ENCODE assay signal across 17 cellular contexts in the genomic region with DNA sequence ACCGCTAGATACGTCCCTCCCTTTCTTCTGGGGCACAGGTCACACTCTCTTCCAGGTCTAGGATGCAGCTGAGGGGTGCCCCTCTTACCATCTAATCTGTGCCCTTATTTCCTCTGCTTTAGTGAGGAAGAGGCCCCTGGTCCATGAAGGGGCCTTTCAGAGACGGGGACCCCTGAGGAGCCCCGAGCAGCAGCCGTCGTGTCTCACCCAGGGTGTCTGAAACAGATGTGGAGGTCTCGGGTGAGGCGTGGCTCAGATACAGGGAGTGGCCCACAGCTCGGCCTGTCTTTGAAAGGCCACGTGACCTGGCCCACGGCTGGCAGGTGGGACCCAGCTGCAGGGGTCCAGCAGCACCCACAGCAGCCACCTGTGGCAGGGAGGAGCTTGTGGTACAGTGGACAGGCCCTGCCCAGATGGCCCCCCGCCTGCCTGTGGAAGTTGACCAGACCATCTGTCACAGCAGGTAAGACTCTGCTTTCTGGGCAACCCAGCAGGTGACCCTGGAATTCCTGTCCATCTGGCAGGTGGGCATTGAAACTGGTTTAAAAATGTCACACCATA. TPM values are rescaled to one million over a fixed set of nuclear protein-coding genes. Genes with fewer than 3 reads are reported as not detected.
"Had no signal": no experiment of that assay in that cellular context is flagged by ENCODE, and none has a peak within 500 bp of the region (broad histone marks: within the 10 kb centered on the region; RNA-seq: fewer than 3 reads in every experiment).

No MANE protein-coding gene starts in this region.

- H3K4me1 ChIP-seq: body of pancreas, transverse colon had no signal

- H3K27ac ChIP-seq: body of pancreas, transverse colon had no signal

- H3K27ac Mint-ChIP-seq: activated CD4-positive, alpha-beta T cell treated with anti-CD3 and anti-CD28 coated beads for 36 hours; activated CD8-positive, alpha-beta T cell treated with anti-CD3 and anti-CD28 coated beads for 36 hours; dendritic cell treated with granulocyte-macrophage colony-stimulating factor and Interleukin-4, amounts not matched to agents 40 ng/mL and 50 ng/mL, for 4 days; naive thymus-derived CD4-positive, alpha-beta T cell had no signal

- H3K4me3 Mint-ChIP-seq: activated CD4-positive, alpha-beta T cell treated with anti-CD3 and anti-CD28 coated beads for 36 hours; activated CD8-positive, alpha-beta T cell treated with anti-CD3 and anti-CD28 coated beads for 36 hours; central memory CD8-positive, alpha-beta T cell; dendritic cell treated with granulocyte-macrophage colony-stimulating factor and Interleukin-4, amounts not matched to agents 40 ng/mL and 50 ng/mL, for 4 days; naive thymus-derived CD4-positive, alpha-beta T cell had no signal

- DNase-seq: activated CD4-positive, alpha-beta T cell treated with anti-CD3 and anti-CD28 coated beads for 36 hours; activated CD8-positive, alpha-beta memory T cell treated with anti-CD3 and anti-CD28 coated beads, Interleukin-2, amount 50 U/mL, for 4 hours; activated CD8-positive, alpha-beta T cell treated with anti-CD3 and anti-CD28 coated beads for 36 hours; activated naive CD4-positive, alpha-beta T cell treated with Interleukin-2 at 50 U/mL for 16 hours; body of pancreas; hippocampal formation; mammary epithelial cell; naive thymus-derived CD4-positive, alpha-beta T cell; nucleus accumbens; transverse colon had no signal

- H3K9me3 Mint-ChIP-seq: activated CD8-positive, alpha-beta T cell treated with anti-CD3 and anti-CD28 coated beads for 36 hours; central memory CD8-positive, alpha-beta T cell; dendritic cell treated with granulocyte-macrophage colony-stimulating factor and Interleukin-4, amounts not matched to agents 40 ng/mL and 50 ng/mL, for 4 days; naive thymus-derived CD4-positive, alpha-beta T cell had no signal

- H3K27me3 ChIP-seq: body of pancreas, transverse colon had no signal

- H3K9me3 ChIP-seq: body of pancreas, transverse colon had no signal

- H3K4me1 Mint-ChIP-seq: activated CD4-positive, alpha-beta T cell treated with anti-CD3 and anti-CD28 coated beads for 36 hours; central memory CD8-positive, alpha-beta T cell; naive thymus-derived CD4-positive, alpha-beta T cell had no signal

- H3K36me3 Mint-ChIP-seq: naive thymus-derived CD4-positive, alpha-beta T cell had no signal

- H3K4me3 ChIP-seq: body of pancreas, transverse colon had no signal

- H3K36me3 ChIP-seq: transverse colon had no signal

- ATAC-seq: activated CD4-positive, alpha-beta T cell treated with anti-CD3 and anti-CD28 coated beads for 36 hours; activated CD8-positive, alpha-beta T cell treated with anti-CD3 and anti-CD28 coated beads for 36 hours; body of pancreas; naive thymus-derived CD4-positive, alpha-beta T cell had no signal

RNA-seq across cellular contexts. Expression of a gene that starts 15.6 kb away (rescaled TPM):
- total RNA-seq: activated CD4-positive, alpha-beta T cell treated with anti-CD3 and anti-CD28 coated beads for 36 hours; activated CD8-positive, alpha-beta T cell treated with anti-CD3 and anti-CD28 coated beads for 36 hours; body of pancreas; epithelial cell of proximal tubule; mammary epithelial cell; mononuclear cell; naive thymus-derived CD4-positive, alpha-beta T cell; pulmonary artery endothelial cell; SK-MEL-5; skeletal muscle tissue; transverse colon had no signal

RNA-seq across cellular contexts. Expression of a gene that starts 28.5 kb away (rescaled TPM):
- total RNA-seq: activated CD8-positive, alpha-beta T cell treated with anti-CD3 and anti-CD28 coated beads for 36 hours had no signal
